ENCODE assay signal across 8 cellular contexts in genomic region chr1:232627645-232628334, GRCh38. TPM values are rescaled to one million over a fixed set of nuclear protein-coding genes. Genes with fewer than 3 reads are reported as not detected.
A peak's percentile ranks its signal among the peaks of the same experiment; 100 is the strongest.
DNase-seq lines count a peak whose midpoint lies in the region; TF ChIP-seq lines count a peak whose summit lies in the region.

No MANE protein-coding gene starts in this region.

- H3K9me3 ChIP-seq in smooth muscle cell (replicated peaks; ENCODE audit: low read depth): no peaks in the 10 kb centered on the region
- peaks cover 0 to 6% of the 10 kb centered on the region in 2 donors for H3K9me3 ChIP-seq in neuronal stem cell (replicated peaks in 1 of 2; ENCODE audit: control insufficient read depth in 2 of 2, insufficient read depth in 1 of 2, low read depth in 1 of 2, low read length in 2 of 2)

- no peak overlapping the region for H4K91ac ChIP-seq in neuronal stem cell (ENCODE audit: low read depth, low read length, poor library complexity)

- H3K9ac ChIP-seq in smooth muscle cell (ENCODE audit: low read depth) (peak overlapping the region; percentile 66), neuronal stem cell (ENCODE audit: low read depth, low read length, poor library complexity) (no peak overlapping the region)

- H3K4me3 ChIP-seq in foreskin fibroblast (ENCODE audit: low read depth in 1 of 2, low read length in 2 of 2) (peak overlapping the region; percentile 5 to 68), smooth muscle cell (peak overlapping the region; percentile 91), neuronal stem cell (ENCODE audit: low read length in 2 of 2) (peak overlapping the region in 1 of 2 donors; percentile 89)

- peak overlapping the region; percentile 91 for H3K4me2 ChIP-seq in smooth muscle cell
- no peak overlapping the region for H3K4me2 ChIP-seq in neuronal stem cell (ENCODE audit: insufficient read depth, low read length, poor library complexity, severe bottlenecking)

- no peak overlapping the region for H3K4ac ChIP-seq in neuronal stem cell (ENCODE audit: low read length)

- peaks cover 10% of the 10 kb centered on the region for H3F3A ChIP-seq in smooth muscle cell (ENCODE audit: low read depth)

- 19% methylated on average over 4 of the region's 4 CpGs for WGBS in smooth muscle cell (ENCODE audit: low lambda C conversion rate)
- WGBS in neuronal stem cell (ENCODE audit: extremely low coverage in 2 of 2, insufficient read length in 2 of 2, insufficient replicate concordance in 1 of 2), 2 donors: no CpG with 5 or more reads among the region's 4 CpGs

- no peak overlapping the region for H2BK12ac ChIP-seq in neuronal stem cell (ENCODE audit: low read length)

- no peak overlapping the region for H3K23ac ChIP-seq in neuronal stem cell (ENCODE audit: low read depth, low read length, poor library complexity)

- no peak overlapping the region for H3K14ac ChIP-seq in neuronal stem cell (ENCODE audit: low read length)

- H3K79me1 ChIP-seq in neuronal stem cell (ENCODE audit: low read depth, low read length): no peaks in the 10 kb centered on the region

- no peak overlapping the region for H3K18ac ChIP-seq in neuronal stem cell (ENCODE audit: low read length)

- no peak overlapping the region for H2AK5ac ChIP-seq in neuronal stem cell (ENCODE audit: low read depth, low read length)

- peaks cover 69% of the 10 kb centered on the region for H3K79me2 ChIP-seq in smooth muscle cell (ENCODE audit: low read depth)

- no peak overlapping the region for H2BK5ac ChIP-seq in neuronal stem cell (ENCODE audit: low read length)

- H2AFZ ChIP-seq in smooth muscle cell (ENCODE audit: low read depth) (no peak overlapping the region), neuronal stem cell (ENCODE audit: low read length) (no peak overlapping the region)

- H3K36me3 ChIP-seq in smooth muscle cell (ENCODE audit: low read depth): no peaks in the 10 kb centered on the region
- H3K36me3 ChIP-seq in neuronal stem cell (replicated peaks in 1 of 2; ENCODE audit: control insufficient read depth in 2 of 2, insufficient read depth in 2 of 2, low read length in 2 of 2): peaks cover 0 to 26% of the 10 kb centered on the region in 2 donors

- no peak overlapping the region for H4K8ac ChIP-seq in neuronal stem cell (ENCODE audit: low read depth, low read length)

- H3K27ac ChIP-seq in smooth muscle cell (ENCODE audit: low read depth): peak overlapping the region; percentile 68
- no peak overlapping the region for H3K27ac ChIP-seq in neuronal stem cell (replicated peaks; ENCODE audit: low read length)

- H4K20me1 ChIP-seq in smooth muscle cell (ENCODE audit: low read depth): peaks cover 34% of the 10 kb centered on the region

- H3K4me1 ChIP-seq in smooth muscle cell (ENCODE audit: low read depth) (peaks cover 31% of the 10 kb centered on the region), neuronal stem cell (ENCODE audit: control insufficient read depth in 2 of 2, insufficient read depth in 1 of 2, low read depth in 1 of 2, low read length in 2 of 2) (peaks cover 6 to 22% of the 10 kb centered on the region in 2 donors)

- peak; percentile 40 for DNase-seq in SIG-M5 treated with dmso at 0.1 percent for 504 hours (lab: John Stamatoyannopoulos, UW; ENCODE audit: unreplicated experiment)
- DNase-seq in SIG-M5 (lab: John Stamatoyannopoulos, UW): no peak
- DNase-seq in NAMALWA (ENCODE audit: low spot score): peak; percentile 59
- DNase-seq in SHP77 treated with DMSO at 0.1 percent for 48 hours (lab: John Stamatoyannopoulos, UW): peak; percentile 42
- peak in 1 of 2 donors; percentile 7 for DNase-seq in foreskin fibroblast
- DNase-seq in smooth muscle cell (lab: John Stamatoyannopoulos, UW; ENCODE audit: unreplicated experiment): no peak
- DNase-seq in UCSD-AML1 (lab: John Stamatoyannopoulos, UW; ENCODE audit: unreplicated experiment): no peak
- no peak for DNase-seq in neuronal stem cell (ENCODE audit: low spot score)

- H3K27me3 ChIP-seq in smooth muscle cell (ENCODE audit: low read depth) (no peaks in the 10 kb centered on the region), neuronal stem cell (ENCODE audit: control insufficient read depth in 3 of 3, insufficient read depth in 3 of 3, low read depth in 1 of 3, low read length in 3 of 3) (no peaks in the 10 kb centered on the region)

- TF ChIP-seq CTCF in foreskin fibroblast (IDR thresholded peaks at IDR 0.05; ENCODE audit: low read depth, low read length): peak; percentile 11
- peak; percentile 29 for TF ChIP-seq CTCF in smooth muscle cell (IDR thresholded peaks at IDR 0.05; ENCODE audit: borderline replicate concordance, insufficient read depth, poor library complexity, severe bottlenecking)

- no peak overlapping the region for H2BK120ac ChIP-seq in neuronal stem cell (ENCODE audit: low read depth, low read length)

- H2BK15ac ChIP-seq in neuronal stem cell (ENCODE audit: low read length): no peak overlapping the region

RNA-seq across cellular contexts. Expression of gene SIPA1L2, which starts 2.1 kb away (rescaled TPM):
- total RNA-seq in smooth muscle cell: 37.0 and 37.2 TPM in 2 replicates
- polyA plus RNA-seq in smooth muscle cell: 14.9 and 18.9 TPM in 2 replicates
- polyA plus RNA-seq in neuronal stem cell (2013, experiment 1 of 2): 25.7 TPM
- 25.1 TPM for polyA plus RNA-seq in neuronal stem cell (2013, experiment 2 of 2)

Comparison
In these comparisons a context has a peak if more than half of its experiments do, and no peak if none do; other contexts are left out.
1. DNase-seq: peak in SIG-M5 treated with dmso at 0.1 percent for 504 hours (single experiment), NAMALWA (single experiment) and SHP77 treated with DMSO at 0.1 percent for 48 hours (single experiment); none in SIG-M5 (single experiment), smooth muscle cell (single experiment), UCSD-AML1 (single experiment) and neuronal stem cell (single experiment).